ENCODE assay signal across 8 cellular contexts in the genomic region with DNA sequence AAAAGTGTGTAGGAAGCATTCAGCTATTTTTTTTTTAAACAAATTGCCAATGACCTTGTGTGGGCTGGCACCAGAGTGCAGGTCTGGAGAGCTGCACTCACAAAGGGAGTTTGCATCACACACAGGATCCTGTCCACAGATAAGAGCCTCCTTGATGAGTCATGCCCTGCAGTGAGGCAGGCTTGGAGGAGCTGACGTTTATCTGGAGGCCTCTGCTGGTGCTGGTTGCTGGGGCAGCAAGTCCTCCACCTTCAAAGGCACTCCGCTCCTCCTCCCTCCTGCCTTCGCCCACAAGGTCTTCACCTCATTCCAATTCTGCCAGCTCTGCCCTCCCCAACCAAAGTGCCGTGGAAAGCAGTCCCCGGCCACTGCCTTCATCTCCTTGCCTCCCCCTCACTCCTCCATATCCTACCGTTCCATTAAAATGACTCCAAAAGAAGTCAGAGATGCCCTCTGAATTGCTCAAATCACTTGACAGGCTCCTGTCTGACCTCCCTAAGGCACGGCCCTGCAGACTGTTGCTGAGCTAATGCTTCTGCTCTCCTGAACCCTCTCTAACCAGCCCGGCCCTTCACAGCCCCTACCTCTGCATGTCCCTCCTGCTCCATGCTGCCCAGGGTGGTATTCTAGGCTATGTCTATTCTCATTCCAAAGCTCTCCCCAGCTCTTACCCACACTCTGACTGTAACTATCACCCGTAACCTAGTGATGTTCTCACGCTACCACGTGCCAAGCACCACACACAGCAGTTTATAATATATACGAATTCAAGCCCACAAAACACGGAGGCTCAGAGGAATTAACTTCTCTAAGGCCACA. TPM values are rescaled to one million over a fixed set of nuclear protein-coding genes. Genes with fewer than 3 reads are reported as not detected.
DNase-seq lines count a peak whose midpoint lies in the region; ATAC-seq and TF ChIP-seq lines count a peak whose summit lies in the region.

No MANE protein-coding gene starts in this region.

- no peaks in the 10 kb centered on the region for H3K9me3 ChIP-seq in T-helper 17 cell (ENCODE audit: control insufficient read depth, low read length, poor library complexity, severe bottlenecking)
- H3K9me3 ChIP-seq in breast epithelium: no peaks in the 10 kb centered on the region
- no peaks in the 10 kb centered on the region for H3K9me3 ChIP-seq in mesodermal cell (ENCODE audit: control insufficient read depth, low read length)

- 55 to 75% methylated on average over 9 to 11 of the region's 13 CpGs for WGBS in mesodermal cell (ENCODE audit: insufficient coverage in 2 of 2), 2 experiments

- no peak overlapping the region for H3K27ac Mint-ChIP-seq in T-helper 17 cell
- no peak overlapping the region for H3K27ac Mint-ChIP-seq in stimulated activated naive CD8-positive, alpha-beta T cell treated with anti-CD3 and anti-CD28 coated beads, Interleukin-15, amount 100 ng/mL, for 72 hours

- H3K27me3 ChIP-seq in breast epithelium: no peaks in the 10 kb centered on the region

- peak; percentile 84 for DNase-seq in AG08395 (ENCODE audit: low spot score)
- DNase-seq in HT1080 (ENCODE audit: low read depth): peak; percentile 99
- peak; percentile 23 to 52 (median 37) for DNase-seq in T-helper 17 cell
- peak; percentile 66 to 71 for DNase-seq in breast epithelium (ENCODE audit: low spot score in 2 of 2)
- DNase-seq in stimulated activated naive CD8-positive, alpha-beta T cell treated with anti-CD3 and anti-CD28 coated beads, Interleukin-15, amount 100 ng/mL, for 72 hours: peak; percentile 19 to 51

- H3K4me1 Mint-ChIP-seq in T-helper 17 cell: peaks cover 4% of the 10 kb centered on the region
- H3K4me1 Mint-ChIP-seq in stimulated activated naive CD8-positive, alpha-beta T cell treated with anti-CD3 and anti-CD28 coated beads, Interleukin-15, amount 100 ng/mL, for 72 hours: no peaks in the 10 kb centered on the region

- TF ChIP-seq POLR2A in breast epithelium (IDR thresholded peaks at IDR 0.05): no peak

- peak; percentile 92 for ATAC-seq in T-helper 17 cell
- ATAC-seq in stimulated activated naive CD8-positive, alpha-beta T cell treated with anti-CD3 and anti-CD28 coated beads, Interleukin-15, amount 100 ng/mL, for 72 hours: peak; percentile 95
- no peak for ATAC-seq in HG02763 (IDR thresholded peaks at IDR 0.05; ENCODE audit: unreplicated experiment)
- no peak for ATAC-seq in HG02870 (IDR thresholded peaks at IDR 0.05; ENCODE audit: unreplicated experiment)

- peak overlapping the region; percentile 80 to 81 for H3K27ac ChIP-seq in breast epithelium
- peak overlapping the region; percentile 94 for H3K27ac ChIP-seq in mesodermal cell (ENCODE audit: low read depth, low read length, severe bottlenecking)

- H3K27me3 Mint-ChIP-seq in T-helper 17 cell: peaks cover 12% of the 10 kb centered on the region
- peaks cover 9% of the 10 kb centered on the region for H3K27me3 Mint-ChIP-seq in stimulated activated naive CD8-positive, alpha-beta T cell treated with anti-CD3 and anti-CD28 coated beads, Interleukin-15, amount 100 ng/mL, for 72 hours

- H3K4me3 Mint-ChIP-seq in T-helper 17 cell: no peak overlapping the region
- H3K4me3 Mint-ChIP-seq in stimulated activated naive CD8-positive, alpha-beta T cell treated with anti-CD3 and anti-CD28 coated beads, Interleukin-15, amount 100 ng/mL, for 72 hours: no peak overlapping the region

- no peaks in the 10 kb centered on the region for H3K9me3 Mint-ChIP-seq in stimulated activated naive CD8-positive, alpha-beta T cell treated with anti-CD3 and anti-CD28 coated beads, Interleukin-15, amount 100 ng/mL, for 72 hours

- peaks cover 0 to 5% of the 10 kb centered on the region in 2 donors for H3K4me1 ChIP-seq in breast epithelium
- H3K4me1 ChIP-seq in mesodermal cell (ENCODE audit: control insufficient read depth, insufficient read depth, low read length, poor library complexity, severe bottlenecking): peaks cover 39% of the 10 kb centered on the region

- no peaks in the 10 kb centered on the region for H3K36me3 ChIP-seq in breast epithelium
- no peaks in the 10 kb centered on the region for H3K36me3 ChIP-seq in mesodermal cell (ENCODE audit: control insufficient read depth, insufficient read depth, low read length)

- no peak overlapping the region for H3K4me3 ChIP-seq in breast epithelium
- H3K4me3 ChIP-seq in mesodermal cell (ENCODE audit: extremely low read depth, insufficient read depth, low read length, poor library complexity, severe bottlenecking): no peak overlapping the region

- H3K36me3 Mint-ChIP-seq in T-helper 17 cell (ENCODE audit: low read depth): peaks cover 5% of the 10 kb centered on the region

- intact Hi-C loops in breast epithelium (cut with DNase I; ENCODE audit: low total_unique reads): no loop called here

- TF ChIP-seq CTCF in breast epithelium (IDR thresholded peaks at IDR 0.05): no peak

RNA-seq across cellular contexts. Expression of a gene that starts 30.9 kb away (rescaled TPM):
- total RNA-seq in HT1080 (2014; rRNA removed; shearing (Covaris generic)): 0.47 and 1.6 TPM in 2 replicates
- polyA plus RNA-seq in HT1080 (2015; cell fraction: cytosol; rRNA removed): 0.74 and 1.4 TPM in 2 replicates
- 4.6 and 5.6 TPM in 2 replicates for polyA plus RNA-seq in HT1080 (2015; cell fraction: nucleus; rRNA removed)
- total RNA-seq in T-helper 17 cell (under 1 TPM; 0.12 to 0.18 TPM), breast epithelium (10 to 100 TPM in 2 of 3 donors, 1 to 10 TPM in 1; 5.1 to 24.9 (median 19.9) TPM)
- 0.22 TPM for polyA plus RNA-seq in mesodermal cell (2013, experiment 1 of 2)
- 0.05 TPM for polyA plus RNA-seq in mesodermal cell (2013, experiment 2 of 2)

Comparison
In these comparisons a context has a peak if more than half of its experiments do, and no peak if none do; other contexts are left out.
1. DNase-seq: peak in every context shown above with its lines; median percentile 99 in HT1080; 84 in AG08395; 68 in breast epithelium; 37 in T-helper 17 cell; 35 in stimulated activated naive CD8-positive, alpha-beta T cell treated with anti-CD3 and anti-CD28 coated beads, Interleukin-15, amount 100 ng/mL, for 72 hours.
2. ATAC-seq: peak in T-helper 17 cell (single experiment) and stimulated activated naive CD8-positive, alpha-beta T cell treated with anti-CD3 and anti-CD28 coated beads, Interleukin-15, amount 100 ng/mL, for 72 hours (single experiment); none in HG02763 (single experiment) and HG02870 (single experiment).